ENCODE assay signal across 14 cellular contexts in genomic region chr13:30370916-30371521, GRCh38. TPM values are rescaled to one million over a fixed set of nuclear protein-coding genes. Genes with fewer than 3 reads are reported as not detected.
DNase-seq lines count a peak whose midpoint lies in the region; ATAC-seq and TF ChIP-seq lines count a peak whose summit lies in the region.
"Had no signal": no experiment of that assay in that cellular context is flagged by ENCODE, and none has a peak within 500 bp of the region (broad histone marks: within the 10 kb centered on the region; RNA-seq: fewer than 3 reads in every experiment).

No MANE protein-coding gene starts in this region.

- no peaks in the 10 kb centered on the region for H3K9me3 Mint-ChIP-seq in activated CD4-positive, alpha-beta T cell treated with anti-CD3 and anti-CD28 coated beads for 36 hours (ENCODE audit: low read depth)

- intact Hi-C loops in activated CD4-positive, alpha-beta T cell treated with anti-CD3 and anti-CD28 coated beads for 36 hours (cut with DNase I, micrococcal nuclease): loop anchor here (1.0 to 10.0 kb wide), 8 partner anchors 36 to 674 kb away; partner anchors contain the start of genes KATNAL1 (in 1 of the 2) and USPL1 (in 1 of the 2)
- intact Hi-C loops in stomach (cut with DNase I; ENCODE audit: low total_unique reads): no loop called here

- peaks cover 35% of the 10 kb centered on the region for H3K79me2 ChIP-seq in SU-DHL-6 (ENCODE audit: insufficient read depth, low read length)

- no peak overlapping the region for H2AFZ ChIP-seq in SU-DHL-6 (ENCODE audit: low read depth, low read length, severe bottlenecking)

- peak overlapping the region; percentile 69 for H3K27ac Mint-ChIP-seq in activated CD4-positive, alpha-beta T cell treated with anti-CD3 and anti-CD28 coated beads for 36 hours

- no peak for TF ChIP-seq EP300 in stomach (IDR thresholded peaks at IDR 0.05)

- no peak for TF ChIP-seq POLR2A in stomach (IDR thresholded peaks at IDR 0.05)

- no peaks in the 10 kb centered on the region for H3K27me3 ChIP-seq in SU-DHL-6 (ENCODE audit: low read length)
- no peaks in the 10 kb centered on the region for H3K27me3 ChIP-seq in stomach
- H3K27me3 ChIP-seq: right atrium auricular region, testis had no signal

- no peaks in the 10 kb centered on the region for H3K9me3 ChIP-seq in SU-DHL-6 (ENCODE audit: insufficient read depth, low read length)
- no peaks in the 10 kb centered on the region for H3K9me3 ChIP-seq in stomach
- H3K9me3 ChIP-seq: right atrium auricular region, testis had no signal

- CTCF ChIA-PET in activated CD4-positive, alpha-beta T cell treated with anti-CD3 and anti-CD28 coated beads for 36 hours (lab: Charles Lee): interaction anchor here (1.0 to 1.6 kb wide), 5 partner anchors 12 to 239 kb away, joined by 3 to 6 read pairs (median 5); no protein-coding TSS in a partner anchor

- no peaks in the 10 kb centered on the region for H3K9me2 ChIP-seq in SU-DHL-6 (replicated peaks; ENCODE audit: insufficient read depth, low read length)

- peak overlapping the region; percentile 75 for H3K9ac ChIP-seq in SU-DHL-6 (ENCODE audit: low read length)

- DNase-seq in activated CD4-positive, alpha-beta T cell treated with anti-CD3 and anti-CD28 coated beads for 36 hours: no peak
- DNase-seq in activated CD4-positive, alpha-beta T cell treated with anti-CD3 and anti-CD28 coated beads for 48 hours: no peak
- DNase-seq in epithelial cell of prostate (ENCODE audit: low read depth, low spot score) (no peak), stomach (no peak)
- DNase-seq: activated gamma-delta T cell, NCI-H1092, NCI-H446, testis had no signal

- H3K4me3 ChIP-seq in SU-DHL-6 (ENCODE audit: insufficient read depth, low read length, poor library complexity, severe bottlenecking): peak overlapping the region; percentile 5
- no peak overlapping the region for H3K4me3 ChIP-seq in stomach
- H3K4me3 ChIP-seq: right atrium auricular region, testis had no signal

- H3K27ac ChIP-seq in SU-DHL-6 (ENCODE audit: low read depth, low read length) (peak overlapping the region; percentile 95), epithelial cell of prostate (peak overlapping the region; percentile 4), stomach (peak overlapping the region in 4 of 5 donors; percentile 71 to 92 (median 82))
- H3K27ac ChIP-seq: right atrium auricular region, testis had no signal

- H3F3A ChIP-seq in SU-DHL-6 (ENCODE audit: insufficient read depth): peaks cover 42% of the 10 kb centered on the region

- peak overlapping the region; percentile 92 for H3K4me2 ChIP-seq in SU-DHL-6 (ENCODE audit: low read depth, low read length, poor library complexity, severe bottlenecking)

- H3K36me3 Mint-ChIP-seq in activated CD4-positive, alpha-beta T cell treated with anti-CD3 and anti-CD28 coated beads for 36 hours (ENCODE audit: low read depth): peaks cover 5% of the 10 kb centered on the region

- peaks cover 68% of the 10 kb centered on the region for H3K4me1 Mint-ChIP-seq in activated CD4-positive, alpha-beta T cell treated with anti-CD3 and anti-CD28 coated beads for 36 hours

- POLR2A ChIA-PET in activated CD4-positive, alpha-beta T cell treated with anti-CD3 and anti-CD28 coated beads for 36 hours (lab: Charles Lee): no interaction called here

- H4K20me1 ChIP-seq in SU-DHL-6 (ENCODE audit: low read depth, low read length): no peaks in the 10 kb centered on the region

- ATAC-seq in activated CD4-positive, alpha-beta T cell treated with anti-CD3 and anti-CD28 coated beads for 36 hours: no peak
- ATAC-seq in GM19023 (IDR thresholded peaks at IDR 0.05; ENCODE audit: unreplicated experiment): no peak
- ATAC-seq in GM18909 (IDR thresholded peaks at IDR 0.05; ENCODE audit: poor library complexity, unreplicated experiment): no peak
- no peak for ATAC-seq in GM18517 (IDR thresholded peaks at IDR 0.05; ENCODE audit: unreplicated experiment)

- 85 to 92% (median 90%) methylated on average over 4 of the region's 4 CpGs for WGBS in stomach, 5 donors

- H3K4me3 Mint-ChIP-seq in activated CD4-positive, alpha-beta T cell treated with anti-CD3 and anti-CD28 coated beads for 36 hours: peak overlapping the region; percentile 59

- H3K4me1 ChIP-seq in stomach: peaks cover 6 to 25% (median 15%) of the 10 kb centered on the region in 4 donors
- H3K4me1 ChIP-seq: right atrium auricular region, testis had no signal

- H3K36me3 ChIP-seq in SU-DHL-6 (ENCODE audit: low read length): peaks cover 10% of the 10 kb centered on the region; the same call in 1 of the 2 replicates
- no peaks in the 10 kb centered on the region for H3K36me3 ChIP-seq in stomach
- H3K36me3 ChIP-seq: right atrium auricular region had no signal

- no peaks in the 10 kb centered on the region for H3K27me3 Mint-ChIP-seq in activated CD4-positive, alpha-beta T cell treated with anti-CD3 and anti-CD28 coated beads for 36 hours

- TF ChIP-seq CTCF in SU-DHL-6 (IDR thresholded peaks at IDR 0.05; ENCODE audit: insufficient read depth, low read length, poor library complexity, severe bottlenecking) (no peak), stomach (IDR thresholded peaks at IDR 0.05) (no peak)

RNA-seq across cellular contexts. Expression of gene UBE2L5, which starts 51.3 kb away (rescaled TPM):
- total RNA-seq in activated CD4-positive, alpha-beta T cell treated with anti-CD3 and anti-CD28 coated beads for 36 hours: under 1 TPM in 1 of 2 experiments, not detected in 1; 0.11 TPM
- not detected for total RNA-seq in stomach
- not detected for polyA plus RNA-seq in stomach
- total RNA-seq: mucosa of gallbladder had no signal

Comparison
In these comparisons a context has a peak if more than half of its experiments do, and no peak if none do; other contexts are left out.
1. H3K27ac ChIP-seq: peak in every context shown above with its lines; median percentile 95 in SU-DHL-6; 82 in stomach; 4 in epithelial cell of prostate.